In the genomic region with DNA sequence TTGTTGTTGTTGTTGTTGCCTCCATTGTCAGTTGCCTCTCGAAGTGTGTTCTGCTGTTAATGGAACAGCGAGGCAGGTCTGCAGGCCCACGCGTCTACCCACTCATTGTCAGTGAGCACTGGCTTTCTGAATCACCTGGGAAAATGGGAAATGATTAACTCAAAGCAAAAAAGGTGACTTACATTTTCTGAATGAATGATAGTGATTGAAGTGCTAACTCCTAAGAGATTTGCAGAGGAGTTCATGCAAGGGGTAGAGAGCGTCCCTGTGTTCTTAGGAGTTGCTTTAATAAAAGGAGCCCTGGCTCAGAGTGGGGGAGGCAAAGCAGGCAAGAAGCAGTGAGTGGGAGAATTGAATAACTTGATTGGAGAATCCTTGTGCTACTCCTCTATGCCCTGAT, we compare ENCODE assay signal across 22 cellular contexts.
"Had no signal": no experiment of that assay in that cellular context is flagged by ENCODE, and none has a peak within 500 bp of the region (broad histone marks: within the 10 kb centered on the region; RNA-seq: fewer than 3 reads in every experiment).

No MANE protein-coding gene starts in this region.

- H3K9me3 ChIP-seq: esophagus muscularis mucosa, gastrocnemius medialis, pancreas, right lobe of liver, testis, tibial nerve, upper lobe of right lung, vagina had no signal

- H3K9ac ChIP-seq: neural progenitor cell had no signal

- H3K27me3 Mint-ChIP-seq: effector memory CD8-positive, alpha-beta T cell; progenitor cell of endocrine pancreas had no signal

- H3K4me3 Mint-ChIP-seq: dendritic cell treated with granulocyte-macrophage colony-stimulating factor and Interleukin-4, amounts not matched to agents 40 ng/mL and 50 ng/mL, for 4 days; effector memory CD8-positive, alpha-beta T cell; natural killer cell treated with Interleukin-12 subunit alpha and Interleukin-12 subunit beta and Interleukin-15 and Interleukin-18, amount 100 ng/mL, for 72 hours; neural progenitor cell; stimulated activated naive B cell treated with anti-CD40 and anti-IgM and Interleukin-4, amounts not matched to agents 10 μg/mL and 1 μg/mL and 100 μg/mL, for 72 hours; stimulated activated naive CD8-positive, alpha-beta T cell treated with anti-CD3 and anti-CD28 coated beads, Interleukin-15, amount 100 ng/mL, for 72 hours had no signal

- H3K27ac Mint-ChIP-seq: dendritic cell treated with granulocyte-macrophage colony-stimulating factor and Interleukin-4, amounts not matched to agents 40 ng/mL and 50 ng/mL, for 4 days; effector memory CD8-positive, alpha-beta T cell; natural killer cell treated with Interleukin-12 subunit alpha and Interleukin-12 subunit beta and Interleukin-15 and Interleukin-18, amount 100 ng/mL, for 72 hours; neural progenitor cell; progenitor cell of endocrine pancreas; stimulated activated naive B cell treated with anti-CD40 and anti-IgM and Interleukin-4, amounts not matched to agents 10 μg/mL and 1 μg/mL and 100 μg/mL, for 72 hours; stimulated activated naive CD8-positive, alpha-beta T cell treated with anti-CD3 and anti-CD28 coated beads, Interleukin-15, amount 100 ng/mL, for 72 hours had no signal

- ATAC-seq: effector memory CD8-positive, alpha-beta T cell; gastrocnemius medialis; left colon; left ventricle myocardium superior; natural killer cell treated with Interleukin-12 subunit alpha and Interleukin-12 subunit beta and Interleukin-15 and Interleukin-18, amount 100 ng/mL, for 72 hours; pancreas; right lobe of liver; stimulated activated naive B cell treated with anti-CD40 and anti-IgM and Interleukin-4, amounts not matched to agents 10 μg/mL and 1 μg/mL and 100 μg/mL, for 72 hours; stimulated activated naive CD8-positive, alpha-beta T cell treated with anti-CD3 and anti-CD28 coated beads, Interleukin-15, amount 100 ng/mL, for 72 hours; upper lobe of right lung had no signal

- H3K36me3 ChIP-seq: esophagus muscularis mucosa, gastrocnemius medialis, neural progenitor cell, pancreas, right lobe of liver, tibial nerve, upper lobe of right lung, vagina had no signal

- H2AFZ ChIP-seq: neural progenitor cell had no signal

- H3K27ac ChIP-seq: epithelial cell of prostate, esophagus muscularis mucosa, gastrocnemius medialis, neural progenitor cell, pancreas, right lobe of liver, testis, tibial nerve, upper lobe of right lung, vagina had no signal

- H3K27me3 ChIP-seq: esophagus muscularis mucosa, gastrocnemius medialis, pancreas, right lobe of liver, testis, tibial nerve, upper lobe of right lung, vagina had no signal

- H3K4me3 ChIP-seq: esophagus muscularis mucosa, gastrocnemius medialis, lung, neural progenitor cell, pancreas, right lobe of liver, testis, tibial nerve, upper lobe of right lung, vagina had no signal

- DNase-seq: effector memory CD8-positive, alpha-beta T cell; gastrocnemius medialis; left colon; left ventricle myocardium superior; mesenchymal stem cell; midbrain; pancreas; retina; right lobe of liver; stimulated activated naive B cell treated with anti-CD40 and anti-IgM and Interleukin-4, amounts not matched to agents 10 μg/mL and 1 μg/mL and 100 μg/mL, for 72 hours; stimulated activated naive CD8-positive, alpha-beta T cell treated with anti-CD3 and anti-CD28 coated beads, Interleukin-15, amount 100 ng/mL, for 72 hours; testis; upper lobe of right lung had no signal

- H3K4me2 ChIP-seq: neural progenitor cell had no signal

- H3K36me3 Mint-ChIP-seq: neural progenitor cell had no signal

- H3K9me3 Mint-ChIP-seq: dendritic cell treated with granulocyte-macrophage colony-stimulating factor and Interleukin-4, amounts not matched to agents 40 ng/mL and 50 ng/mL, for 4 days; effector memory CD8-positive, alpha-beta T cell; natural killer cell treated with Interleukin-12 subunit alpha and Interleukin-12 subunit beta and Interleukin-15 and Interleukin-18, amount 100 ng/mL, for 72 hours had no signal
